ENCODE assay signal across 39 cellular contexts in genomic region chr1:54178296-54179070, GRCh38. TPM values are rescaled to one million over a fixed set of nuclear protein-coding genes. Genes with fewer than 3 reads are reported as not detected.
"Had no signal": no experiment of that assay in that cellular context is flagged by ENCODE, and none has a peak within 500 bp of the region (broad histone marks: within the 10 kb centered on the region; RNA-seq: fewer than 3 reads in every experiment).

No MANE protein-coding gene starts in this region.

- H3K27ac ChIP-seq: ascending aorta, cardiac muscle cell, VCaP had no signal

- H3K4me3 Mint-ChIP-seq: activated B cell treated with CpG ODN at 0.5 μM for 24 hours; activated CD4-positive, alpha-beta memory T cell treated with anti-CD3 and anti-CD28 coated beads for 36 hours; activated CD4-positive, alpha-beta T cell treated with anti-CD3 and anti-CD28 coated beads, Interleukin-2, amount 10 ng/mL, durations not matched to agents 24 days and 14 days; activated CD8-positive, alpha-beta T cell treated with anti-CD3 and anti-CD28 coated beads for 36 hours; activated naive CD4-positive, alpha-beta T cell treated with anti-CD3 and anti-CD28 coated beads, Interleukin-2, amount 10 ng/mL, durations not matched to agents 7 days and 5 days; activated naive CD4-positive, alpha-beta T cell treated with anti-CD3 and anti-CD28 coated beads, Interleukin-2, amount 50 U/mL, for 24 hours; activated naive CD8-positive, alpha-beta T cell; activated naive CD8-positive, alpha-beta T cell treated with anti-CD3 and anti-CD28 coated beads, Interleukin-2, amount 10 ng/mL, durations not matched to agents 7 days and 5 days; activated naive CD8-positive, alpha-beta T cell treated with anti-CD3 and anti-CD28 coated beads, Interleukin-2, amount 50 U/mL, for 24 hours; activated T-cell treated with anti-CD3 and anti-CD28 coated beads, Interleukin-2, amount 50 U/mL, for 4 hours; activated T-cell treated with anti-CD3 and anti-CD28 coated beads, Interleukin-2, amount 50 U/mL, for 72 hours; activated T-helper 1 cell treated with anti-CD3 and anti-CD28 coated beads, Interleukin-12 subunit alpha, Interleukin-12 subunit beta, Interleukin-2, Interleukin-4 antibody, amounts not matched to agents 30 ng/mL and 10 ng/mL and 1 ng/mL, durations not matched to agents 14 hours and 24 hours and 36 hours; activated T-helper 17 cell treated with anti-CD3 and anti-CD28 coated beads, Interleukin-2, amount 50 U/mL, for 72 hours; central memory CD8-positive, alpha-beta T cell; T-helper 1 cell treated with Interleukin-12 subunit alpha and Interleukin-12 subunit beta and Interleukin-4 antibody, amounts not matched to agents 30 μg/mL and 1 μg/mL, for 36 hours; T-helper 2 cell treated with Interferon-gamma antibody and Interleukin-4, amounts not matched to agents 5 μg/mL and 100 μg/mL, for 36 hours had no signal

- H3K36me3 Mint-ChIP-seq: activated naive CD8-positive, alpha-beta T cell had no signal

- H3K4me1 ChIP-seq: ascending aorta had no signal

- H3K9me3 ChIP-seq: ascending aorta had no signal

- ATAC-seq: activated CD8-positive, alpha-beta T cell treated with anti-CD3 and anti-CD28 coated beads for 36 hours; activated naive CD8-positive, alpha-beta T cell treated with anti-CD3 and anti-CD28 coated beads, Interleukin-2, amount 50 U/mL, for 24 hours; activated T-cell treated with anti-CD3 and anti-CD28 coated beads, Interleukin-2, amount 50 U/mL, for 4 hours; activated T-cell treated with anti-CD3 and anti-CD28 coated beads, Interleukin-2, amount 50 U/mL, for 72 hours; activated T-helper 17 cell treated with anti-CD3 and anti-CD28 coated beads, Interleukin-2, amount 50 U/mL, for 72 hours had no signal

- H3K27me3 ChIP-seq: ascending aorta, cardiac muscle cell had no signal

- H3K4me3 ChIP-seq: ascending aorta, cardiac muscle cell had no signal

- H3K27me3 Mint-ChIP-seq: activated B cell treated with CpG ODN at 0.5 μM for 24 hours; activated CD4-positive, alpha-beta memory T cell treated with anti-CD3 and anti-CD28 coated beads for 36 hours; activated CD4-positive, alpha-beta T cell treated with anti-CD3 and anti-CD28 coated beads, Interleukin-2, amount 10 ng/mL, durations not matched to agents 24 days and 14 days; activated CD8-positive, alpha-beta T cell treated with anti-CD3 and anti-CD28 coated beads for 36 hours; activated naive CD4-positive, alpha-beta T cell treated with anti-CD3 and anti-CD28 coated beads, Interleukin-2, amount 10 ng/mL, durations not matched to agents 7 days and 5 days; activated naive CD4-positive, alpha-beta T cell treated with anti-CD3 and anti-CD28 coated beads, Interleukin-2, amount 50 U/mL, for 24 hours; activated naive CD8-positive, alpha-beta T cell; activated naive CD8-positive, alpha-beta T cell treated with anti-CD3 and anti-CD28 coated beads, Interleukin-2, amount 10 ng/mL, durations not matched to agents 7 days and 5 days; activated naive CD8-positive, alpha-beta T cell treated with anti-CD3 and anti-CD28 coated beads, Interleukin-2, amount 50 U/mL, for 24 hours; activated T-helper 17 cell treated with anti-CD3 and anti-CD28 coated beads, Interleukin-2, amount 50 U/mL, for 72 hours; central memory CD8-positive, alpha-beta T cell had no signal

- H3K4me1 Mint-ChIP-seq: activated B cell treated with CpG ODN at 0.5 μM for 24 hours; activated naive CD4-positive, alpha-beta T cell treated with anti-CD3 and anti-CD28 coated beads, Interleukin-2, amount 50 U/mL, for 24 hours; activated naive CD8-positive, alpha-beta T cell treated with anti-CD3 and anti-CD28 coated beads, Interleukin-2, amount 50 U/mL, for 24 hours; activated T-helper 17 cell treated with anti-CD3 and anti-CD28 coated beads, Interleukin-2, amount 50 U/mL, for 72 hours; central memory CD8-positive, alpha-beta T cell had no signal

- H3K9me3 Mint-ChIP-seq: activated B cell treated with CpG ODN at 0.5 μM for 24 hours; activated CD4-positive, alpha-beta memory T cell treated with anti-CD3 and anti-CD28 coated beads for 36 hours; activated CD4-positive, alpha-beta T cell treated with anti-CD3 and anti-CD28 coated beads, Interleukin-2, amount 10 ng/mL, durations not matched to agents 24 days and 14 days; activated CD8-positive, alpha-beta T cell treated with anti-CD3 and anti-CD28 coated beads for 36 hours; activated naive CD4-positive, alpha-beta T cell treated with anti-CD3 and anti-CD28 coated beads, Interleukin-2, amount 10 ng/mL, durations not matched to agents 7 days and 5 days; activated naive CD4-positive, alpha-beta T cell treated with anti-CD3 and anti-CD28 coated beads, Interleukin-2, amount 50 U/mL, for 24 hours; activated naive CD8-positive, alpha-beta T cell treated with anti-CD3 and anti-CD28 coated beads, Interleukin-2, amount 10 ng/mL, durations not matched to agents 7 days and 5 days; activated naive CD8-positive, alpha-beta T cell treated with anti-CD3 and anti-CD28 coated beads, Interleukin-2, amount 50 U/mL, for 24 hours; activated T-cell treated with anti-CD3 and anti-CD28 coated beads, Interleukin-2, amount 50 U/mL, for 4 hours; activated T-cell treated with anti-CD3 and anti-CD28 coated beads, Interleukin-2, amount 50 U/mL, for 72 hours; activated T-helper 1 cell treated with anti-CD3 and anti-CD28 coated beads, Interleukin-12 subunit alpha, Interleukin-12 subunit beta, Interleukin-2, Interleukin-4 antibody, amounts not matched to agents 30 ng/mL and 10 ng/mL and 1 ng/mL, durations not matched to agents 14 hours and 24 hours and 36 hours; activated T-helper 17 cell treated with anti-CD3 and anti-CD28 coated beads, Interleukin-2, amount 50 U/mL, for 72 hours; central memory CD8-positive, alpha-beta T cell; T-helper 1 cell treated with Interleukin-12 subunit alpha and Interleukin-12 subunit beta and Interleukin-4 antibody, amounts not matched to agents 30 μg/mL and 1 μg/mL, for 36 hours; T-helper 2 cell treated with Interferon-gamma antibody and Interleukin-4, amounts not matched to agents 5 μg/mL and 100 μg/mL, for 36 hours had no signal

- DNase-seq: activated B cell treated with CpG ODN at 0.5 μM for 24 hours; activated CD4-positive, alpha-beta memory T cell treated with anti-CD3 and anti-CD28 coated beads for 36 hours; activated CD4-positive, alpha-beta T cell treated with anti-CD3 and anti-CD28 coated beads for 4 hours; activated CD4-positive, alpha-beta T cell treated with anti-CD3 and anti-CD28 coated beads, Interleukin-2, amount 10 ng/mL, durations not matched to agents 24 days and 14 days; activated CD4-positive, alpha-beta T cell treated with anti-CD3 and anti-CD28 coated beads, Interleukin-2, amount 50 U/mL, for 1 hour; activated CD4-positive, alpha-beta T cell treated with anti-CD3 and anti-CD28 coated beads, Interleukin-2, amount 50 U/mL, for 4 hours; activated CD4-positive, CD25-positive, alpha-beta regulatory T cell treated with anti-CD3 and anti-CD28 coated beads, Interleukin-2, amount 50 U/mL, for 72 hours; activated CD8-positive, alpha-beta memory T cell treated with anti-CD3 and anti-CD28 coated beads, Interleukin-2, amount 50 U/mL, for 4 hours; activated CD8-positive, alpha-beta T cell treated with anti-CD3 and anti-CD28 coated beads for 36 hours; activated effector memory CD4-positive, alpha-beta T cell treated with anti-CD3 and anti-CD28 coated beads, Interleukin-2, amount 50 U/mL, for 16 hours; activated gamma-delta T cell treated with Interleukin-2 at 50 U/mL for 16 hours; activated naive CD4-positive, alpha-beta T cell; activated naive CD4-positive, alpha-beta T cell treated with anti-CD3 and anti-CD28 coated beads, Interleukin-2, amount 10 ng/mL, durations not matched to agents 7 days and 5 days; activated naive CD8-positive, alpha-beta T cell treated with anti-CD3 and anti-CD28 coated beads, Interleukin-2, amount 10 ng/mL, durations not matched to agents 7 days and 5 days; activated naive CD8-positive, alpha-beta T cell treated with anti-CD3 and anti-CD28 coated beads, Interleukin-2, amount 50 U/mL, for 24 hours; activated T-cell treated with anti-CD3 and anti-CD28 coated beads for 4 hours; activated T-cell treated with anti-CD3 and anti-CD28 coated beads, Interleukin-2, amount 50 U/mL, for 1 hour; activated T-cell treated with anti-CD3 and anti-CD28 coated beads, Interleukin-2, amount 50 U/mL, for 4 hours; activated T-cell treated with anti-CD3 and anti-CD28 coated beads, Interleukin-2, amount 50 U/mL, for 72 hours; amygdala; anterior cingulate cortex; caudate nucleus; SW 1271; T-helper 1 cell; T-helper 2 cell; T-helper 9 cell had no signal

- H3K27ac Mint-ChIP-seq: activated B cell treated with CpG ODN at 0.5 μM for 24 hours; activated CD4-positive, alpha-beta memory T cell treated with anti-CD3 and anti-CD28 coated beads for 36 hours; activated CD4-positive, alpha-beta T cell treated with anti-CD3 and anti-CD28 coated beads, Interleukin-2, amount 10 ng/mL, durations not matched to agents 24 days and 14 days; activated CD8-positive, alpha-beta T cell treated with anti-CD3 and anti-CD28 coated beads for 36 hours; activated naive CD4-positive, alpha-beta T cell treated with anti-CD3 and anti-CD28 coated beads, Interleukin-2, amount 10 ng/mL, durations not matched to agents 7 days and 5 days; activated naive CD4-positive, alpha-beta T cell treated with anti-CD3 and anti-CD28 coated beads, Interleukin-2, amount 50 U/mL, for 24 hours; activated naive CD8-positive, alpha-beta T cell; activated naive CD8-positive, alpha-beta T cell treated with anti-CD3 and anti-CD28 coated beads, Interleukin-2, amount 50 U/mL, for 24 hours; activated T-cell treated with anti-CD3 and anti-CD28 coated beads, Interleukin-2, amount 50 U/mL, for 72 hours; activated T-helper 1 cell treated with anti-CD3 and anti-CD28 coated beads, Interleukin-12 subunit alpha, Interleukin-12 subunit beta, Interleukin-2, Interleukin-4 antibody, amounts not matched to agents 30 ng/mL and 10 ng/mL and 1 ng/mL, durations not matched to agents 14 hours and 24 hours and 36 hours; activated T-helper 17 cell treated with anti-CD3 and anti-CD28 coated beads, Interleukin-2, amount 50 U/mL, for 72 hours; T-helper 1 cell treated with Interleukin-12 subunit alpha and Interleukin-12 subunit beta and Interleukin-4 antibody, amounts not matched to agents 30 μg/mL and 1 μg/mL, for 36 hours; T-helper 2 cell treated with Interferon-gamma antibody and Interleukin-4, amounts not matched to agents 5 μg/mL and 100 μg/mL, for 36 hours had no signal

- FAIRE-seq: bronchial epithelial cell, TTC549 had no signal

- H3K36me3 ChIP-seq: cardiac muscle cell had no signal

RNA-seq across cellular contexts. Expression of gene CDCP2, which starts 25.7 kb away (rescaled TPM):
- total RNA-seq: activated B cell treated with CpG ODN at 0.5 μM for 24 hours; activated CD4-positive, alpha-beta memory T cell treated with anti-CD3 and anti-CD28 coated beads for 36 hours; activated CD4-positive, alpha-beta T cell treated with anti-CD3 and anti-CD28 coated beads, Interleukin-2, amount 10 ng/mL, durations not matched to agents 24 days and 14 days; activated CD8-positive, alpha-beta memory T cell treated with anti-CD3 and anti-CD28 coated beads for 36 hours; activated T-cell treated with anti-CD3 and anti-CD28 coated beads, Interleukin-2, amount 50 U/mL, for 4 hours; activated T-cell treated with anti-CD3 and anti-CD28 coated beads, Interleukin-2, amount 50 U/mL, for 72 hours; activated T-helper 1 cell treated with anti-CD3 and anti-CD28 coated beads, Interleukin-12 subunit alpha, Interleukin-12 subunit beta, Interleukin-2, Interleukin-4 antibody, amounts not matched to agents 30 ng/mL and 10 ng/mL and 1 ng/mL, durations not matched to agents 14 hours and 24 hours and 36 hours; ascending aorta; bronchial epithelial cell had no signal
- polyA plus RNA-seq: cardiac muscle cell had no signal
